Comparison of ENCODE assay signal across 8 cellular contexts in genomic region chr21:5065240-5066211, GRCh38.
DNase-seq lines count a peak whose midpoint lies in the region; ATAC-seq and TF ChIP-seq lines count a peak whose summit lies in the region.
"Not testable (repeated sequence)": the region's sequence is repeated elsewhere in the genome, so short reads cannot be mapped to it uniquely, and the experiment has no call there.

No MANE protein-coding gene starts in this region.

- intact Hi-C loops in CD8-positive, alpha-beta T cell (cut with DNase I, micrococcal nuclease) = not testable (repeated sequence)

- not testable (repeated sequence) for H3K27ac ChIP-seq in CD8-positive, alpha-beta T cell (ENCODE audit: low read depth, low read length)

- H3K4me3 Mint-ChIP-seq in CD8-positive, alpha-beta T cell; T-helper 17 cell; activated T-cell treated with anti-CD3 and anti-CD28 coated beads, Interleukin-2, amount 50 U/mL, for 24 hours; natural killer cell treated with Interleukin-12 subunit alpha and Interleukin-12 subunit beta and Interleukin-15 and Interleukin-18, amount 100 ng/mL, for 72 hours: not testable (repeated sequence)

- H3K27me3 ChIP-seq in CD8-positive, alpha-beta T cell (ENCODE audit: insufficient read depth, low read length) = not testable (repeated sequence)

- TF ChIP-seq CTCF in CD8-positive, alpha-beta T cell (IDR thresholded peaks at IDR 0.05); fibroblast of villous mesenchyme (IDR thresholded peaks at IDR 0.05; ENCODE audit: insufficient read depth, low read depth, low read length): not testable (repeated sequence)

- ATAC-seq in CD8-positive, alpha-beta T cell = peak; percentile 98
- peak; percentile 83 for ATAC-seq in GM21367 (IDR thresholded peaks at IDR 0.05; ENCODE audit: unreplicated experiment)
- peak; percentile 70 for ATAC-seq in HG03066 (IDR thresholded peaks at IDR 0.05; ENCODE audit: low read depth, unreplicated experiment)
- peak; percentile 99 for ATAC-seq in T-helper 17 cell
- ATAC-seq in natural killer cell treated with Interleukin-12 subunit alpha and Interleukin-12 subunit beta and Interleukin-15 and Interleukin-18, amount 100 ng/mL, for 72 hours = peak; percentile 67 to 93

- not testable (repeated sequence) for H3K9me3 Mint-ChIP-seq in CD8-positive, alpha-beta T cell; activated T-cell treated with anti-CD3 and anti-CD28 coated beads, Interleukin-2, amount 50 U/mL, for 24 hours; natural killer cell treated with Interleukin-12 subunit alpha and Interleukin-12 subunit beta and Interleukin-15 and Interleukin-18, amount 100 ng/mL, for 72 hours

- CTCF ChIA-PET in CD8-positive, alpha-beta T cell (lab: Charles Lee) = not testable (repeated sequence)

- H3K4me1 ChIP-seq in CD8-positive, alpha-beta T cell (ENCODE audit: insufficient read depth, low read length) = not testable (repeated sequence)

- H3K4me3 ChIP-seq in CD8-positive, alpha-beta T cell (ENCODE audit: low read depth, low read length); fibroblast of villous mesenchyme (ENCODE audit: low read depth, low read length): not testable (repeated sequence)

- peak; percentile 11 to 83 (median 35) for DNase-seq in CD8-positive, alpha-beta T cell
- DNase-seq in T-helper 17 cell (peak in 2 of 3 donors; percentile 49 to 52), fibroblast of villous mesenchyme (ENCODE audit: low read depth) (peak; percentile 59)
- DNase-seq in activated T-cell treated with anti-CD3 and anti-CD28 coated beads, Interleukin-2, amount 50 U/mL, for 24 hours = peak; percentile 82
- not testable (repeated sequence) for DNase-seq in natural killer cell treated with Interleukin-12 subunit alpha and Interleukin-12 subunit beta and Interleukin-15 and Interleukin-18, amount 100 ng/mL, for 72 hours (ENCODE audit: low spot score)
- DNase-seq in stimulated activated CD8-positive, alpha-beta memory T cell treated with anti-CD3 and anti-CD28 coated beads, Interleukin-15, amount 100 ng/mL, for 4 hours (ENCODE audit: low read depth in 2 of 2) = peak; percentile 58 to 60

- not testable (repeated sequence) for H3K36me3 Mint-ChIP-seq in CD8-positive, alpha-beta T cell; T-helper 17 cell (ENCODE audit: low read depth); activated T-cell treated with anti-CD3 and anti-CD28 coated beads, Interleukin-2, amount 50 U/mL, for 24 hours (ENCODE audit: low read depth); natural killer cell treated with Interleukin-12 subunit alpha and Interleukin-12 subunit beta and Interleukin-15 and Interleukin-18, amount 100 ng/mL, for 72 hours

- not testable (repeated sequence) for H3K27me3 Mint-ChIP-seq in CD8-positive, alpha-beta T cell (ENCODE audit: low read depth); T-helper 17 cell; activated T-cell treated with anti-CD3 and anti-CD28 coated beads, Interleukin-2, amount 50 U/mL, for 24 hours; natural killer cell treated with Interleukin-12 subunit alpha and Interleukin-12 subunit beta and Interleukin-15 and Interleukin-18, amount 100 ng/mL, for 72 hours

- POLR2A ChIA-PET in CD8-positive, alpha-beta T cell (lab: Charles Lee) = not testable (repeated sequence)

- H3K4me1 Mint-ChIP-seq in CD8-positive, alpha-beta T cell (ENCODE audit: low read depth); T-helper 17 cell; activated T-cell treated with anti-CD3 and anti-CD28 coated beads, Interleukin-2, amount 50 U/mL, for 24 hours (ENCODE audit: low read depth); natural killer cell treated with Interleukin-12 subunit alpha and Interleukin-12 subunit beta and Interleukin-15 and Interleukin-18, amount 100 ng/mL, for 72 hours (ENCODE audit: low read depth in 2 of 2): not testable (repeated sequence)

- not testable (repeated sequence) for H3K27ac Mint-ChIP-seq in CD8-positive, alpha-beta T cell; T-helper 17 cell; natural killer cell treated with Interleukin-12 subunit alpha and Interleukin-12 subunit beta and Interleukin-15 and Interleukin-18, amount 100 ng/mL, for 72 hours
- H3K27ac Mint-ChIP-seq in activated T-cell treated with anti-CD3 and anti-CD28 coated beads, Interleukin-2, amount 50 U/mL, for 24 hours = peak overlapping the region; percentile 77

- not testable (repeated sequence) for H3K9me3 ChIP-seq in CD8-positive, alpha-beta T cell (ENCODE audit: low read length); T-helper 17 cell (ENCODE audit: control insufficient read depth, low read length, poor library complexity, severe bottlenecking)

- not testable (repeated sequence) for H3K36me3 ChIP-seq in CD8-positive, alpha-beta T cell (ENCODE audit: insufficient read depth, low read length)
